In the genomic region with DNA sequence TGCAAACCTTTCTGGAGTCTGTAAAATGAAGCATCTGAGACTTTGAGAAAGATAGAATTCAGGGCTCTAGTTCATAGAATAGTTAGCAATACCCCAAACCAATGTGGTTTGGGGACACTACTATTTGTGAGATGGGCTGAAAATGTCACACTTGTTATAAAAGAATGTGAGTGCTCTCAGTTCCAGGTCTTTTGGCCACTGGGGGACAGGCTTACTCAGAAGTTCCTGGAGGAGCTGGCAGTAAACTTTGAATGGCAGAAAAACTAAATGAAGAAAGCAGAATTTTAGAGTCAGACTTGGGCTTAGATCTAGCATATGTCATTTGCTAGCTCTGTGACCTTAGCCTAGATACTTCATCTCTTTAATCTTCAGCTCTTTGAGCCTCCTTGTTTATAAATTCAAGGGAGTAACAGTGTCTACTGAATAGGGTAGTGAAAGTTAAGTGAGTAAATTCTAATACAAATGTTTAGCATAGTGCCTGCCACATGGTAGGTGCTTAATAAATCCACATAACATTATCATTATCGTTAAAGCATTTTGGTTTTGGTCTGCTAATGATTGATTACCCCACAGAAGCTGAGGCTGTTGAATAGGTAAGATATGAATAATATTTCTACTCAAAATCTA, we compare ENCODE assay signal across 2 cellular contexts.
TF ChIP-seq lines count a peak whose summit lies in the region.

No MANE protein-coding gene starts in this region.

TF ChIP-seq in A549, 52 proteins besides CTCF, POLR2A, EP300 and RAD21:
- no peak for TF ChIP-seq CBX8 (IDR thresholded peaks at IDR 0.05)
- TF ChIP-seq, protein P1, sequence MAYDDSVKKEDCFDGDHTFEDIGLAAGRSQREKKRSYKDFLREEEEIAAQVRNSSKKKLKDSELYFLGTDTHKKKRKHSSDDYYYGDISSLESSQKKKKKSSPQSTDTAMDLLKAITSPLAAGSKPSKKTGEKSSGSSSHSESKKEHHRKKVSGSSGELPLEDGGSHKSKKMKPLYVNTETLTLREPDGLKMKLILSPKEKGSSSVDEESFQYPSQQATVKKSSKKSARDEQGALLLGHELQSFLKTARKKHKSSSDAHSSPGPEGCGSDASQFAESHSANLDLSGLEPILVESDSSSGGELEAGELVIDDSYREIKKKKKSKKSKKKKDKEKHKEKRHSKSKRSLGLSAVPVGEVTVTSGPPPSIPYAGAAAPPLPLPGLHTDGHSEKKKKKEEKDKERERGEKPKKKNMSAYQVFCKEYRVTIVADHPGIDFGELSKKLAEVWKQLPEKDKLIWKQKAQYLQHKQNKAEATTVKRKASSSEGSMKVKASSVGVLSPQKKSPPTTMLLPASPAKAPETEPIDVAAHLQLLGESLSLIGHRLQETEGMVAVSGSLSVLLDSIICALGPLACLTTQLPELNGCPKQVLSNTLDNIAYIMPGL (CRISPR knock-in tag; IDR thresholded peaks at IDR 0.05; ENCODE audit: borderline replicate concordance): no peak
- TF ChIP-seq MYC (IDR thresholded peaks at IDR 0.05; ENCODE audit: borderline replicate concordance, low read length): no peak
- TF ChIP-seq, protein P2, sequence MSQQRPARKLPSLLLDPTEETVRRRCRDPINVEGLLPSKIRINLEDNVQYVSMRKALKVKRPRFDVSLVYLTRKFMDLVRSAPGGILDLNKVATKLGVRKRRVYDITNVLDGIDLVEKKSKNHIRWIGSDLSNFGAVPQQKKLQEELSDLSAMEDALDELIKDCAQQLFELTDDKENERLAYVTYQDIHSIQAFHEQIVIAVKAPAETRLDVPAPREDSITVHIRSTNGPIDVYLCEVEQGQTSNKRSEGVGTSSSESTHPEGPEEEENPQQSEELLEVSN (IDR thresholded peaks at IDR 0.05; ENCODE audit: borderline replicate concordance, low read depth): no peak
- TF ChIP-seq TFCP2L1 (CRISPR knock-in tag; IDR thresholded peaks at IDR 0.05): no peak
- TF ChIP-seq SMC3 (IDR thresholded peaks at IDR 0.05): no peak

TF ChIP-seq in HCT116, 20 proteins besides CTCF, POLR2A, EP300 and RAD21:
- TF ChIP-seq SP1 (IDR thresholded peaks at IDR 0.05; ENCODE audit: low read depth) (peak; percentile 17; the same call in 1 of the 2 replicates), EGR1 (IDR thresholded peaks at IDR 0.05; ENCODE audit: low read depth) (no peak), TCF7L2 (IDR thresholded peaks at IDR 0.05; ENCODE audit: borderline replicate concordance, extremely low read depth, insufficient read depth, insufficient read length) (no peak)
- TF ChIP-seq, protein P3, sequence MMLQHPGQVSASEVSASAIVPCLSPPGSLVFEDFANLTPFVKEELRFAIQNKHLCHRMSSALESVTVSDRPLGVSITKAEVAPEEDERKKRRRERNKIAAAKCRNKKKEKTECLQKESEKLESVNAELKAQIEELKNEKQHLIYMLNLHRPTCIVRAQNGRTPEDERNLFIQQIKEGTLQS (IDR thresholded peaks at IDR 0.05): no peak
